Comparison of ENCODE assay signal across 8 cellular contexts in genomic region chr6:83067448-83068413, GRCh38. TPM values are rescaled to one million over a fixed set of nuclear protein-coding genes. Genes with fewer than 3 reads are reported as not detected.
DNase-seq lines count a peak whose midpoint lies in the region; ATAC-seq and TF ChIP-seq lines count a peak whose summit lies in the region.

Gene DOP1A (plus strand): TSS chr6:83067671. CDS start chr6:83096978, 29,307 bp downstream.

- no peaks in the 10 kb centered on the region for H3K27me3 Mint-ChIP-seq in Caco-2 (ENCODE audit: insufficient read depth, unreplicated experiment)

- peaks cover 5% of the 10 kb centered on the region; the same call in 1 of the 2 replicates for H3K4me1 ChIP-seq in Caco-2
- H3K4me1 ChIP-seq in effector memory CD4-positive, alpha-beta T cell (ENCODE audit: control insufficient read depth, insufficient read depth, low read length, poor library complexity, severe bottlenecking): peaks cover 7% of the 10 kb centered on the region

- peak within 1 kb of the TSS; percentile 96 for H3K4me3 ChIP-seq in Caco-2 (ENCODE audit: low read depth, low read length)
- H3K4me3 ChIP-seq in effector memory CD4-positive, alpha-beta T cell (ENCODE audit: insufficient read depth, low read depth, low read length, poor library complexity, severe bottlenecking): peak within 1 kb of the TSS; percentile 90

- no peaks in the 10 kb centered on the region for H3K9me3 ChIP-seq in Caco-2
- H3K9me3 ChIP-seq in effector memory CD4-positive, alpha-beta T cell (ENCODE audit: control insufficient read depth, low read length): no peaks in the 10 kb centered on the region

- intact Hi-C loops in Caco-2 (cut with micrococcal nuclease; ENCODE audit: unreplicated experiment): loop anchor here (1.0 to 5.0 kb wide), 10 partner anchors 55 to 820 kb away; partner anchors contain the start of genes IBTK, ME1, PGM3 and RWDD2A

- peak within 1 kb of the TSS; percentile 87 for H3K4me3 Mint-ChIP-seq in Caco-2 (ENCODE audit: unreplicated experiment)

- H3K27ac Mint-ChIP-seq in Caco-2 (ENCODE audit: unreplicated experiment): peak within 1 kb of the TSS; percentile 85

- CTCF ChIA-PET in Caco-2 (lab: Charles Lee): interaction anchor here (0.6 to 1.9 kb wide), 10 partner anchors 10 to 797 kb away, joined by 3 to 15 read pairs (median 3); partner anchors contain the start of gene PRSS35

- no peaks in the 10 kb centered on the region for H3K27me3 ChIP-seq in Caco-2 (replicated peaks; ENCODE audit: control insufficient read depth, insufficient read depth, low read length)
- H3K27me3 ChIP-seq in effector memory CD4-positive, alpha-beta T cell (replicated peaks; ENCODE audit: control insufficient read depth, insufficient read depth, low read length, poor library complexity, severe bottlenecking): no peaks in the 10 kb centered on the region

- peak; percentile 95 for DNase-seq in Caco-2
- DNase-seq in HT1080 (ENCODE audit: low read depth): peak; percentile 87
- DNase-seq in NOMO-1 (lab: John Stamatoyannopoulos, UW; ENCODE audit: unreplicated experiment in 2 of 2): peak; percentile 95 to 96
- DNase-seq in activated CD8-positive, alpha-beta memory T cell treated with anti-CD3 and anti-CD28 coated beads for 4 hours (ENCODE audit: low read depth in 2 of 2): peak; percentile 93
- peak; percentile 88 to 91 (median 90) for DNase-seq in effector memory CD4-positive, alpha-beta T cell
- DNase-seq in medulla oblongata (ENCODE audit: extremely low spot score): peak; percentile 97
- peak; percentile 94 for DNase-seq in stimulated activated CD8-positive, alpha-beta memory T cell treated with anti-CD3 and anti-CD28 coated beads, Interleukin-12 subunit alpha, Interleukin-12 subunit beta, amount 100 ng/mL, for 1 hour (ENCODE audit: low read depth)

- ATAC-seq in GM21360 (IDR thresholded peaks at IDR 0.05; ENCODE audit: unreplicated experiment): peak; percentile 78

- no TSS peak for BruUV-seq in Caco-2 (replicated peaks; lab: Mats Ljungman, UMichigan)

- H3K9me3 Mint-ChIP-seq in Caco-2 (ENCODE audit: unreplicated experiment): no peaks in the 10 kb centered on the region

- no peaks in the 10 kb centered on the region for H3K36me3 ChIP-seq in Caco-2 (ENCODE audit: control insufficient read depth, insufficient read depth, low read length)
- no peaks in the 10 kb centered on the region for H3K36me3 ChIP-seq in effector memory CD4-positive, alpha-beta T cell (ENCODE audit: control insufficient read depth, insufficient read depth, low read length)

- H3K27ac ChIP-seq in effector memory CD4-positive, alpha-beta T cell (ENCODE audit: insufficient read depth, low read length, poor library complexity, severe bottlenecking): peak within 1 kb of the TSS; percentile 95

- H3K4me1 Mint-ChIP-seq in Caco-2 (ENCODE audit: low read depth, unreplicated experiment): peaks cover 5% of the 10 kb centered on the region

- POLR2A ChIA-PET in Caco-2 (lab: Charles Lee): interaction anchor here (0.6 to 0.8 kb wide), 2 partner anchors 124 to 147 kb away, joined by 3 read pairs; no protein-coding TSS in a partner anchor

- peaks cover 7% of the 10 kb centered on the region for H3K36me3 Mint-ChIP-seq in Caco-2 (ENCODE audit: insufficient read depth, unreplicated experiment)

- TF ChIP-seq CTCF in Caco-2 (IDR thresholded peaks at IDR 0.05; ENCODE audit: insufficient read depth in 1 of 2, low read depth in 1 of 2, low read length in 1 of 2, severe bottlenecking in 1 of 2, unreplicated experiment in 1 of 2): peak; percentile 82 to 95

RNA-seq across cellular contexts. Expression of gene DOP1A, which starts in this region (rescaled TPM):
- 14.6 and 16.1 TPM in 2 replicates for total RNA-seq in Caco-2 (2022)
- 6.8 and 9.4 TPM in 2 replicates for total RNA-seq in HT1080 (2014; rRNA removed; shearing (Covaris generic))
- polyA plus RNA-seq in HT1080 (2015; cell fraction: cytosol; rRNA removed): 2.3 and 4.2 TPM in 2 replicates
- 18.8 TPM in 2 replicates for polyA plus RNA-seq in HT1080 (2015; cell fraction: nucleus; rRNA removed)

Comparison
In these comparisons a context has a peak if more than half of its experiments do, and no peak if none do; other contexts are left out.
1. Peak in every context shown above with its lines: DNase-seq, ATAC-seq, H3K4me3 ChIP-seq and H3K27ac ChIP-seq.